3 cellular contexts compared by ENCODE assay signal in genomic region chr1:145078776-145079370, GRCh38. TPM values are rescaled to one million over a fixed set of nuclear protein-coding genes. Genes with fewer than 3 reads are reported as not detected.
"Had no signal": no experiment of that assay in that cellular context is flagged by ENCODE, and none has a peak within 500 bp of the region (broad histone marks: within the 10 kb centered on the region; RNA-seq: fewer than 3 reads in every experiment).

No MANE protein-coding gene starts in this region.

RNA-seq across cellular contexts. Expression of gene FAM72D, which starts 16.9 kb away (rescaled TPM):
- total RNA-seq: psoas muscle, transverse colon had no signal
- polyA plus RNA-seq: naive thymus-derived CD4-positive, alpha-beta T cell had no signal
